In genomic region chr2:9003616-9004337, GRCh38 we compare ENCODE assay signal across 8 cellular contexts. TPM values are rescaled to one million over a fixed set of nuclear protein-coding genes. Genes with fewer than 3 reads are reported as not detected.
DNase-seq lines count a peak whose midpoint lies in the region; ATAC-seq, FAIRE-seq and TF ChIP-seq lines count a peak whose summit lies in the region.

Gene MBOAT2 (minus strand): TSS chr2:9003684. CDS start chr2:9003614, 70 bp downstream.

- ATAC-seq in HG02763 (IDR thresholded peaks at IDR 0.05; ENCODE audit: unreplicated experiment) (peak; percentile 90), aorta (ENCODE audit: low FRiP score) (peak; percentile 96)

- H3K4me3 ChIP-seq in hepatocyte (peak within 1 kb of the TSS; percentile 90), aorta (ENCODE audit: low read length in 2 of 2) (peak within 1 kb of the TSS; percentile 71 to 87)

- H3K36me3 ChIP-seq in hepatocyte (replicated peaks; ENCODE audit: insufficient read depth, low read depth) (no peaks in the 10 kb centered on the region), aorta (ENCODE audit: control insufficient read depth in 1 of 2, insufficient read depth in 2 of 2, low read length in 1 of 2) (no peaks in the 10 kb centered on the region)

- H3K27me3 ChIP-seq in hepatocyte (no peaks in the 10 kb centered on the region), aorta (ENCODE audit: control insufficient read depth in 1 of 2, insufficient read depth in 2 of 2, low read length in 1 of 2) (no peaks in the 10 kb centered on the region)

- H3K9me2 ChIP-seq in hepatocyte (replicated peaks; ENCODE audit: insufficient read depth) = no peaks in the 10 kb centered on the region

- peak; percentile 9 for TF ChIP-seq CTCF in hepatocyte (IDR thresholded peaks at IDR 0.05; ENCODE audit: poor library complexity)

- peak within 1 kb of the TSS; percentile 91 for H2AFZ ChIP-seq in hepatocyte

- FAIRE-seq in GM12892 (lab: Jason Lieb, UNC) = peak; percentile 75

- H3K4me1 ChIP-seq in hepatocyte (ENCODE audit: insufficient read depth) (no peaks in the 10 kb centered on the region), aorta (ENCODE audit: control insufficient read depth in 1 of 2, insufficient read depth in 2 of 2, low read length in 2 of 2) (no peaks in the 10 kb centered on the region)

- peak within 1 kb of the TSS; percentile 93 for H3K4me2 ChIP-seq in hepatocyte

- DNase-seq in GM12892 (ENCODE audit: insufficient read length) (peak; percentile 79), NCI-H146 (lab: John Stamatoyannopoulos, UW) (peak; percentile 96), T1000 (lab: John Stamatoyannopoulos, UW) (peak; percentile 70), astrocyte of the hippocampus (ENCODE audit: low read depth, low spot score) (peak; percentile 98), hepatocyte (ENCODE audit: low spot score) (peak; percentile 96), renal cortical epithelial cell (ENCODE audit: low read depth) (peak; percentile 52), aorta (peak; percentile 91 to 96)

- H4K20me1 ChIP-seq in hepatocyte (ENCODE audit: insufficient read depth, poor library complexity, severe bottlenecking) = no peaks in the 10 kb centered on the region

- peak; percentile 73 for TF ChIP-seq POLR2A in GM12892 (IDR thresholded peaks at IDR 0.05; ENCODE audit: low read depth, low read length)

- H3K79me2 ChIP-seq in hepatocyte = peaks cover 43% of the 10 kb centered on the region

- no peaks in the 10 kb centered on the region for H3K9me3 ChIP-seq in hepatocyte (ENCODE audit: low read depth)
- no peaks in the 10 kb centered on the region for H3K9me3 ChIP-seq in aorta (ENCODE audit: control insufficient read depth, low read length)

- WGBS in hepatocyte (ENCODE audit: low lambda C conversion rate, missing lambda C conversion rate) = 0% methylated on average over 25 of the region's 104 CpGs
- WGBS in aorta, 2 donors = 0 to 1% methylated on average over 56 to 104 of the region's 104 CpGs

- H3K27ac ChIP-seq in hepatocyte = peak within 1 kb of the TSS; percentile 92
- H3K27ac ChIP-seq in aorta (ENCODE audit: low read depth in 1 of 2, low read length in 2 of 2) = peak within 1 kb of the TSS in 1 of 2 donors; percentile 43

- intact Hi-C loops in aorta (cut with DNase I) = loop anchor here in 1 of 2 donors (10.0 kb wide), 1 partner anchor 169 kb away; the partner anchor contains the start of gene KIDINS220

RNA-seq across cellular contexts. Expression of gene MBOAT2, which starts in this region (rescaled TPM):
- 9.6 TPM for polyA plus RNA-seq in GM12892 (2012; ENCODE audit: missing spikeins)
- 14.1 and 35.2 TPM in 2 replicates for total RNA-seq in hepatocyte
- polyA plus RNA-seq in hepatocyte = 22.8 and 32.5 TPM in 2 replicates
- total RNA-seq in renal cortical epithelial cell = 29.0 and 47.0 TPM in 2 replicates
- total RNA-seq in aorta = 10 to 100 TPM; 18.4 to 26.3 TPM
- polyA plus RNA-seq in aorta = 10 to 100 TPM in 1 of 2 donors, 1 to 10 TPM in 1; 5.0 to 11.6 TPM
